Comparison of ENCODE assay signal across 34 cellular contexts in the genomic region with DNA sequence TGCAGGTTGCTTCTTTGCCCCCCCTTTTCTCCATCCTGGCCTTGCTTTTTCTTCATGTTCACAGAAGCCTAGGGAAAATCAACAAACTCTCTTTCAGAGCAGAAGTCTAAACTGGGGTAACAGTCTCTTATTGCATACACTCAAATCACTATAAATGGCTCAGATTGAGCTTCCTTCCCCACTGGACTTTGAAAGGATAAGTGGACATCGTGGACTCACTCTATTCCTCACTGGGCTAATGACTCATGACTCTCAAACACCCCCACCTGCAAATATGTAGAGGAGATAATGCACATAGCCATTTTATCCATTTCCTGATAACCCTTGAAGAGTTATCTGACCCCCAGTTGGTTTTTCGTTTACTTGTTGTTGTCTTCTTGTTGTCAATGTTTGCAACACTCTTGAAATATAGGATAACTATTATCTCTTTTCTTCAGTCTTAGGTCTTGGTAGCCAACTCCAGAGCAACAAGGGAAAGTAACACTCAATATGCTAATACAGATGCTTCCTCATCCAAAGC.
"Had no signal": no experiment of that assay in that cellular context is flagged by ENCODE, and none has a peak within 500 bp of the region (broad histone marks: within the 10 kb centered on the region; RNA-seq: fewer than 3 reads in every experiment).

No MANE protein-coding gene starts in this region.

- H3K4me3 ChIP-seq: body of pancreas, PC-9 had no signal

- H3K4me1 ChIP-seq: body of pancreas had no signal

- H3K27me3 Mint-ChIP-seq: activated B cell treated with CpG ODN at 0.5 μM for 24 hours; activated CD4-positive, alpha-beta memory T cell treated with anti-CD3 and anti-CD28 coated beads for 36 hours; activated naive CD4-positive, alpha-beta T cell treated with anti-CD3 and anti-CD28 coated beads, Interleukin-2, amount 50 U/mL, for 24 hours; activated naive CD8-positive, alpha-beta T cell treated with anti-CD3 and anti-CD28 coated beads, Interleukin-2, amount 10 ng/mL, durations not matched to agents 7 days and 5 days; activated T-helper 17 cell treated with anti-CD3 and anti-CD28 coated beads, Interleukin-2, amount 50 U/mL, for 72 hours had no signal

- H3K4me3 Mint-ChIP-seq: activated B cell treated with CpG ODN at 0.5 μM for 24 hours; activated CD4-positive, alpha-beta memory T cell treated with anti-CD3 and anti-CD28 coated beads for 36 hours; activated naive CD4-positive, alpha-beta T cell treated with anti-CD3 and anti-CD28 coated beads, Interleukin-2, amount 50 U/mL, for 24 hours; activated naive CD8-positive, alpha-beta T cell treated with anti-CD3 and anti-CD28 coated beads, Interleukin-2, amount 10 ng/mL, durations not matched to agents 7 days and 5 days; activated T-helper 17 cell treated with anti-CD3 and anti-CD28 coated beads, Interleukin-2, amount 50 U/mL, for 72 hours had no signal

- H2AFZ ChIP-seq: PC-9 had no signal

- H3K36me3 Mint-ChIP-seq: activated CD4-positive, alpha-beta memory T cell treated with anti-CD3 and anti-CD28 coated beads for 36 hours; activated naive CD4-positive, alpha-beta T cell treated with anti-CD3 and anti-CD28 coated beads, Interleukin-2, amount 50 U/mL, for 24 hours; activated naive CD8-positive, alpha-beta T cell treated with anti-CD3 and anti-CD28 coated beads, Interleukin-2, amount 10 ng/mL, durations not matched to agents 7 days and 5 days had no signal

- H3K27me3 ChIP-seq: body of pancreas had no signal

- H3K9me3 ChIP-seq: body of pancreas had no signal

- H3K4me1 Mint-ChIP-seq: activated B cell treated with CpG ODN at 0.5 μM for 24 hours; activated naive CD4-positive, alpha-beta T cell treated with anti-CD3 and anti-CD28 coated beads, Interleukin-2, amount 50 U/mL, for 24 hours; activated naive CD8-positive, alpha-beta T cell treated with anti-CD3 and anti-CD28 coated beads, Interleukin-2, amount 10 ng/mL, durations not matched to agents 7 days and 5 days; activated T-helper 17 cell treated with anti-CD3 and anti-CD28 coated beads, Interleukin-2, amount 50 U/mL, for 72 hours had no signal

- ATAC-seq: activated T-helper 17 cell treated with anti-CD3 and anti-CD28 coated beads, Interleukin-2, amount 50 U/mL, for 72 hours; body of pancreas; Right ventricle myocardium inferior; SK-N-SH treated with all-trans-retinoic acid at 6 μM for 48 hours had no signal

- DNase-seq: activated B cell treated with CpG ODN at 0.5 μM for 24 hours; activated CD4-positive, alpha-beta memory T cell treated with anti-CD3 and anti-CD28 coated beads for 36 hours; activated CD4-positive, alpha-beta T cell treated with anti-CD3 and anti-CD28 coated beads for 4 hours; activated CD4-positive, alpha-beta T cell treated with anti-CD3 and anti-CD28 coated beads, Interleukin-2, amount 50 U/mL, for 1 hour; activated CD4-positive, CD25-positive, alpha-beta regulatory T cell treated with anti-CD3 and anti-CD28 coated beads, Interleukin-2, amount 50 U/mL, for 72 hours; activated CD8-positive, alpha-beta memory T cell treated with anti-CD3 and anti-CD28 coated beads, Interleukin-2, amount 50 U/mL, for 4 hours; activated effector memory CD4-positive, alpha-beta T cell treated with anti-CD3 and anti-CD28 coated beads, Interleukin-2, amount 50 U/mL, for 16 hours; activated naive CD4-positive, alpha-beta T cell treated with Interleukin-2 at 50 U/mL for 16 hours; activated naive CD8-positive, alpha-beta T cell treated with anti-CD3 and anti-CD28 coated beads, Interleukin-2, amount 10 ng/mL, durations not matched to agents 7 days and 5 days; activated T-cell treated with anti-CD3 and anti-CD28 coated beads for 4 hours; activated T-cell treated with anti-CD3 and anti-CD28 coated beads, Interleukin-2, amount 50 U/mL, for 48 hours; body of pancreas; central memory CD4-positive, alpha-beta T cell; Karpas-422; KBM-7; NCI-H1105; NCI-H1417 treated with DMSO at 0.1 percent for 48 hours; NCI-H1930; NCI-H2081 treated with DMSO at 0.1 percent for 48 hours; NCI-H510A; NCI-H526; NCI-H748 treated with DMSO at 0.1 percent for 48 hours; NK-92 treated with Interleukin-12 subunit alpha and Interleukin-12 subunit beta, amount 100 ng/mL, for 24 hours; PC-9; SIG-M5; T-helper 1 cell; T-helper 2 cell; T-helper 9 cell had no signal

- H3K27ac Mint-ChIP-seq: activated B cell treated with CpG ODN at 0.5 μM for 24 hours; activated CD4-positive, alpha-beta memory T cell treated with anti-CD3 and anti-CD28 coated beads for 36 hours; activated naive CD4-positive, alpha-beta T cell treated with anti-CD3 and anti-CD28 coated beads, Interleukin-2, amount 50 U/mL, for 24 hours; activated naive CD8-positive, alpha-beta T cell treated with anti-CD3 and anti-CD28 coated beads, Interleukin-2, amount 10 ng/mL, durations not matched to agents 7 days and 5 days; activated T-helper 17 cell treated with anti-CD3 and anti-CD28 coated beads, Interleukin-2, amount 50 U/mL, for 72 hours had no signal

- H3K27ac ChIP-seq: body of pancreas, PC-9, RWPE1, VCaP had no signal

- H3K4me2 ChIP-seq: PC-9 had no signal
